ENCODE assay signal across 28 cellular contexts in genomic region chr15:96132126-96132525, GRCh38.
"Had no signal": no experiment of that assay in that cellular context is flagged by ENCODE, and none has a peak within 500 bp of the region (broad histone marks: within the 10 kb centered on the region; RNA-seq: fewer than 3 reads in every experiment).

No MANE protein-coding gene starts in this region.

- H3K4me3 ChIP-seq: colonic mucosa, coronary artery, dorsolateral prefrontal cortex, esophagus muscularis mucosa, esophagus squamous epithelium, gastrocnemius medialis, gastroesophageal sphincter, heart left ventricle, heart right ventricle had no signal

- FAIRE-seq: colon, endometrium, endothelial cell of umbilical vein, frontal cortex had no signal

- H3K27me3 ChIP-seq: colonic mucosa, esophagus muscularis mucosa, esophagus squamous epithelium, foreskin keratinocyte, gastrocnemius medialis, gastroesophageal sphincter, heart left ventricle, heart right ventricle had no signal

- H3K27ac ChIP-seq: colonic mucosa, coronary artery, dorsolateral prefrontal cortex, epithelial cell of prostate, esophagus muscularis mucosa, esophagus squamous epithelium, foreskin keratinocyte, gastrocnemius medialis, gastroesophageal sphincter, heart left ventricle, heart right ventricle had no signal

- H3K9me3 ChIP-seq: colonic mucosa, esophagus muscularis mucosa, esophagus squamous epithelium, gastrocnemius medialis, gastroesophageal sphincter, heart left ventricle, heart right ventricle had no signal

- DNase-seq: colonic mucosa; cortex of kidney; dermis blood vessel endothelial cell; dorsolateral prefrontal cortex; effector CD4-positive, alpha-beta T cell; effector CD8-positive, alpha-beta T cell; effector memory CD4-positive, alpha-beta T cell; effector memory CD8-positive, alpha-beta T cell; endodermal cell; erythroblast; esophagus squamous epithelium; foreskin fibroblast; foreskin keratinocyte; foreskin melanocyte; gastrocnemius medialis; glutamatergic neuron; head of caudate nucleus; heart left ventricle; heart right ventricle had no signal

- H3K36me3 ChIP-seq: colonic mucosa, esophagus muscularis mucosa, esophagus squamous epithelium, gastrocnemius medialis, gastroesophageal sphincter, heart left ventricle, heart right ventricle had no signal

- ATAC-seq: effector memory CD8-positive, alpha-beta T cell; esophagus mucosa; foreskin keratinocyte; gastrocnemius medialis; gastroesophageal sphincter; heart left ventricle; heart right ventricle had no signal

- H3K4me1 ChIP-seq: colonic mucosa, esophagus muscularis mucosa, esophagus squamous epithelium, foreskin keratinocyte, gastrocnemius medialis, gastroesophageal sphincter, heart left ventricle, heart right ventricle had no signal
